Comparison of ENCODE assay signal across 18 cellular contexts in genomic region chr5:98341038-98341710, GRCh38.
DNase-seq lines count a peak whose midpoint lies in the region; TF ChIP-seq lines count a peak whose summit lies in the region.
"Had no signal": no experiment of that assay in that cellular context is flagged by ENCODE, and none has a peak within 500 bp of the region (broad histone marks: within the 10 kb centered on the region; RNA-seq: fewer than 3 reads in every experiment).

No MANE protein-coding gene starts in this region.

- peaks cover 23% of the 10 kb centered on the region for H3K9me3 Mint-ChIP-seq in HFFc6
- no peaks in the 10 kb centered on the region for H3K9me3 Mint-ChIP-seq in activated T-helper 2 cell treated with anti-CD3 and anti-CD28 coated beads, Interferon-gamma antibody, Interleukin-2, Interleukin-4, amounts not matched to agents 10 μg/mL and 5 μg/mL and 100 μg/mL, durations not matched to agents 14 hours and 24 hours and 36 hours
- H3K9me3 Mint-ChIP-seq in activated T-helper 1 cell treated with anti-CD3 and anti-CD28 coated beads, Interleukin-12 subunit alpha, Interleukin-12 subunit beta, Interleukin-2, Interleukin-4 antibody, amounts not matched to agents 30 ng/mL and 10 ng/mL and 1 ng/mL, durations not matched to agents 14 hours and 24 hours and 36 hours = no peaks in the 10 kb centered on the region
- H3K9me3 Mint-ChIP-seq: activated T-cell treated with anti-CD3 and anti-CD28 coated beads, Interleukin-2, amount 50 U/mL, for 4 hours had no signal

- intact Hi-C loops in activated T-helper 2 cell treated with anti-CD3 and anti-CD28 coated beads, Interferon-gamma antibody, Interleukin-2, Interleukin-4, amounts not matched to agents 10 μg/mL and 5 μg/mL and 100 μg/mL, durations not matched to agents 14 hours and 24 hours and 36 hours (cut with micrococcal nuclease) = no loop called here
- intact Hi-C loops in activated T-helper 1 cell treated with anti-CD3 and anti-CD28 coated beads, Interleukin-12 subunit alpha, Interleukin-12 subunit beta, Interleukin-2, Interleukin-4 antibody, amounts not matched to agents 30 ng/mL and 10 ng/mL and 1 ng/mL, durations not matched to agents 14 hours and 24 hours and 36 hours (cut with micrococcal nuclease) = no loop called here

- no peaks in the 10 kb centered on the region for H3K27me3 Mint-ChIP-seq in HFFc6 (ENCODE audit: insufficient read depth)
- H3K27me3 Mint-ChIP-seq in activated T-helper 2 cell treated with anti-CD3 and anti-CD28 coated beads, Interferon-gamma antibody, Interleukin-2, Interleukin-4, amounts not matched to agents 10 μg/mL and 5 μg/mL and 100 μg/mL, durations not matched to agents 14 hours and 24 hours and 36 hours (ENCODE audit: low read depth) = no peaks in the 10 kb centered on the region
- H3K27me3 Mint-ChIP-seq in activated T-helper 1 cell treated with anti-CD3 and anti-CD28 coated beads, Interleukin-12 subunit alpha, Interleukin-12 subunit beta, Interleukin-2, Interleukin-4 antibody, amounts not matched to agents 30 ng/mL and 10 ng/mL and 1 ng/mL, durations not matched to agents 14 hours and 24 hours and 36 hours (ENCODE audit: insufficient read depth) = peaks cover 1% of the 10 kb centered on the region

- H2AFZ ChIP-seq in ACC112 (ENCODE audit: low read length, unreplicated experiment) = no peak overlapping the region

- H3K4me3 ChIP-seq in ACC112 (ENCODE audit: low read depth, low read length) (no peak overlapping the region), choroid plexus epithelial cell (ENCODE audit: low read depth, low read length) (no peak overlapping the region), kidney epithelial cell (ENCODE audit: low read depth, low read length) (no peak overlapping the region)
- H3K4me3 ChIP-seq: A549, GM12878, thyroid gland had no signal

- DNase-seq in HFFc6 (peak; percentile 86), choroid plexus epithelial cell (ENCODE audit: low read depth) (peak; percentile 89), kidney epithelial cell (ENCODE audit: low read depth) (peak; percentile 51), foreskin melanocyte (no peak), GF-D8 (lab: John Stamatoyannopoulos, UW) (no peak)
- DNase-seq in activated T-helper 2 cell treated with anti-CD3 and anti-CD28 coated beads, Interferon-gamma antibody, Interleukin-2, Interleukin-4, amounts not matched to agents 10 μg/mL and 5 μg/mL and 100 μg/mL, durations not matched to agents 14 hours and 24 hours and 36 hours (ENCODE audit: low spot score) = no peak
- no peak for DNase-seq in activated T-helper 1 cell treated with anti-CD3 and anti-CD28 coated beads, Interleukin-12 subunit alpha, Interleukin-12 subunit beta, Interleukin-2, Interleukin-4 antibody, amounts not matched to agents 30 ng/mL and 10 ng/mL and 1 ng/mL, durations not matched to agents 14 hours and 24 hours and 36 hours (ENCODE audit: low spot score)
- DNase-seq: activated CD4-positive, alpha-beta T cell treated with anti-CD3 and anti-CD28 coated beads for 48 hours; activated T-cell treated with anti-CD3 and anti-CD28 coated beads, Interleukin-2, amount 50 U/mL, for 4 hours; NCI-H1105 treated with DMSO at 0.1 percent for 48 hours; NCI-H510A; occipital lobe; T-helper 2 cell; thyroid gland had no signal

- H3K4me1 ChIP-seq in ACC112 (ENCODE audit: control insufficient read depth, insufficient read depth, low read length, unreplicated experiment) = peaks cover 11% of the 10 kb centered on the region
- H3K4me1 ChIP-seq: A549, thyroid gland had no signal

- H3K36me3 ChIP-seq in ACC112 (ENCODE audit: insufficient read depth, low read length) (no peaks in the 10 kb centered on the region), kidney epithelial cell (ENCODE audit: control insufficient read depth, insufficient read depth, low read length) (no peaks in the 10 kb centered on the region)
- H3K36me3 ChIP-seq: thyroid gland had no signal

- H3K27me3 ChIP-seq in ACC112 (ENCODE audit: insufficient read depth, low read length) (no peaks in the 10 kb centered on the region), kidney epithelial cell (ENCODE audit: control insufficient read depth, insufficient read depth, low read length) (no peaks in the 10 kb centered on the region)
- H3K27me3 ChIP-seq: thyroid gland had no signal

- TF ChIP-seq CTCF in HFFc6 (IDR thresholded peaks at IDR 0.05) = no peak
- no peak for TF ChIP-seq CTCF in choroid plexus epithelial cell (conservative IDR thresholded peaks at IDR 0.05; ENCODE audit: low read depth, low read length)
- TF ChIP-seq CTCF in kidney epithelial cell (IDR thresholded peaks at IDR 0.05; ENCODE audit: insufficient read depth, low read length, poor library complexity, severe bottlenecking) = no peak

- H3K27ac ChIP-seq in ACC112 (ENCODE audit: low read depth, low read length) = peak overlapping the region; percentile 40
- H3K27ac ChIP-seq: A549, thyroid gland had no signal

- peaks cover 41% of the 10 kb centered on the region for H3K36me3 Mint-ChIP-seq in HFFc6 (ENCODE audit: low read depth)
- no peaks in the 10 kb centered on the region for H3K36me3 Mint-ChIP-seq in activated T-helper 2 cell treated with anti-CD3 and anti-CD28 coated beads, Interferon-gamma antibody, Interleukin-2, Interleukin-4, amounts not matched to agents 10 μg/mL and 5 μg/mL and 100 μg/mL, durations not matched to agents 14 hours and 24 hours and 36 hours (ENCODE audit: low read depth)
- H3K36me3 Mint-ChIP-seq in activated T-helper 1 cell treated with anti-CD3 and anti-CD28 coated beads, Interleukin-12 subunit alpha, Interleukin-12 subunit beta, Interleukin-2, Interleukin-4 antibody, amounts not matched to agents 30 ng/mL and 10 ng/mL and 1 ng/mL, durations not matched to agents 14 hours and 24 hours and 36 hours (ENCODE audit: low read depth) = no peaks in the 10 kb centered on the region
- H3K36me3 Mint-ChIP-seq: IgD-negative memory B cell had no signal

- no peaks in the 10 kb centered on the region for H3K79me2 ChIP-seq in ACC112 (ENCODE audit: control insufficient read depth, insufficient read depth, low read length, unreplicated experiment)

- H3K4me3 Mint-ChIP-seq in HFFc6 = peak overlapping the region; percentile 66
- H3K4me3 Mint-ChIP-seq in activated T-helper 2 cell treated with anti-CD3 and anti-CD28 coated beads, Interferon-gamma antibody, Interleukin-2, Interleukin-4, amounts not matched to agents 10 μg/mL and 5 μg/mL and 100 μg/mL, durations not matched to agents 14 hours and 24 hours and 36 hours (ENCODE audit: low read depth) = no peak overlapping the region
- H3K4me3 Mint-ChIP-seq in activated T-helper 1 cell treated with anti-CD3 and anti-CD28 coated beads, Interleukin-12 subunit alpha, Interleukin-12 subunit beta, Interleukin-2, Interleukin-4 antibody, amounts not matched to agents 30 ng/mL and 10 ng/mL and 1 ng/mL, durations not matched to agents 14 hours and 24 hours and 36 hours = no peak overlapping the region
- H3K4me3 Mint-ChIP-seq: activated T-cell treated with anti-CD3 and anti-CD28 coated beads, Interleukin-2, amount 50 U/mL, for 4 hours; IgD-negative memory B cell had no signal

- H3K27ac Mint-ChIP-seq in HFFc6 = peak overlapping the region; percentile 93
- no peak overlapping the region for H3K27ac Mint-ChIP-seq in activated T-helper 2 cell treated with anti-CD3 and anti-CD28 coated beads, Interferon-gamma antibody, Interleukin-2, Interleukin-4, amounts not matched to agents 10 μg/mL and 5 μg/mL and 100 μg/mL, durations not matched to agents 14 hours and 24 hours and 36 hours
- no peak overlapping the region for H3K27ac Mint-ChIP-seq in activated T-helper 1 cell treated with anti-CD3 and anti-CD28 coated beads, Interleukin-12 subunit alpha, Interleukin-12 subunit beta, Interleukin-2, Interleukin-4 antibody, amounts not matched to agents 30 ng/mL and 10 ng/mL and 1 ng/mL, durations not matched to agents 14 hours and 24 hours and 36 hours
- H3K27ac Mint-ChIP-seq: IgD-negative memory B cell had no signal

- H3K4me1 Mint-ChIP-seq in HFFc6 (ENCODE audit: low read depth) = peaks cover 42% of the 10 kb centered on the region
- no peaks in the 10 kb centered on the region for H3K4me1 Mint-ChIP-seq in activated T-helper 2 cell treated with anti-CD3 and anti-CD28 coated beads, Interferon-gamma antibody, Interleukin-2, Interleukin-4, amounts not matched to agents 10 μg/mL and 5 μg/mL and 100 μg/mL, durations not matched to agents 14 hours and 24 hours and 36 hours (ENCODE audit: low read depth)
- H3K4me1 Mint-ChIP-seq in activated T-helper 1 cell treated with anti-CD3 and anti-CD28 coated beads, Interleukin-12 subunit alpha, Interleukin-12 subunit beta, Interleukin-2, Interleukin-4 antibody, amounts not matched to agents 30 ng/mL and 10 ng/mL and 1 ng/mL, durations not matched to agents 14 hours and 24 hours and 36 hours (ENCODE audit: low read depth) = no peaks in the 10 kb centered on the region
- H3K4me1 Mint-ChIP-seq: IgD-negative memory B cell had no signal

Comparison
In these comparisons a context has a peak if more than half of its experiments do, and no peak if none do; other contexts are left out.
1. DNase-seq: peak in HFFc6 (single experiment), choroid plexus epithelial cell (single experiment) and kidney epithelial cell (single experiment); none in foreskin melanocyte (single experiment), activated T-helper 2 cell treated with anti-CD3 and anti-CD28 coated beads, Interferon-gamma antibody, Interleukin-2, Interleukin-4, amounts not matched to agents 10 μg/mL and 5 μg/mL and 100 μg/mL, durations not matched to agents 14 hours and 24 hours and 36 hours (single experiment), activated T-helper 1 cell treated with anti-CD3 and anti-CD28 coated beads, Interleukin-12 subunit alpha, Interleukin-12 subunit beta, Interleukin-2, Interleukin-4 antibody, amounts not matched to agents 30 ng/mL and 10 ng/mL and 1 ng/mL, durations not matched to agents 14 hours and 24 hours and 36 hours (single experiment) and GF-D8 (single experiment).